8 cellular contexts compared by ENCODE assay signal in genomic region chr3:101940521-101940992, GRCh38.
A peak's percentile ranks its signal among the peaks of the same experiment; 100 is the strongest.
DNase-seq lines count a peak whose midpoint lies in the region; ATAC-seq lines count a peak whose summit lies in the region.

No MANE protein-coding gene starts in this region.

- no peak for ATAC-seq in HG03469 (IDR thresholded peaks at IDR 0.05; ENCODE audit: unreplicated experiment)
- ATAC-seq in GM18517 (IDR thresholded peaks at IDR 0.05; ENCODE audit: unreplicated experiment) = no peak
- no peak for ATAC-seq in HG03342 (IDR thresholded peaks at IDR 0.05; ENCODE audit: unreplicated experiment)

- H3K18ac ChIP-seq in mesenchymal stem cell (ENCODE audit: low read depth in 1 of 2, low read length in 2 of 2) = peak overlapping the region; percentile 65 to 90

- peak overlapping the region; percentile 45 for H3K4me3 ChIP-seq in GM08714 (ENCODE audit: low read length)
- peak overlapping the region in 1 of 2 experiments; percentile 53 for H3K4me3 ChIP-seq in mesenchymal stem cell (ENCODE audit: insufficient read depth in 1 of 2, low read depth in 1 of 2, low read length in 2 of 2)

- peaks cover 1% of the 10 kb centered on the region for H3K79me1 ChIP-seq in mesenchymal stem cell (replicated peaks; ENCODE audit: low read length, poor library complexity, severe bottlenecking)

- peak overlapping the region; percentile 67 for H2AK5ac ChIP-seq in mesenchymal stem cell (ENCODE audit: low read length, severe bottlenecking)

- no peak overlapping the region for H4K8ac ChIP-seq in mesenchymal stem cell (ENCODE audit: low read length)

- no peak overlapping the region for H3K23ac ChIP-seq in mesenchymal stem cell (ENCODE audit: low read length in 2 of 2)

- H3K9ac ChIP-seq in mesenchymal stem cell (ENCODE audit: low read length) = peak overlapping the region; percentile 81

- no peaks in the 10 kb centered on the region for H3K36me3 ChIP-seq in mesenchymal stem cell (ENCODE audit: control insufficient read depth in 1 of 2, insufficient read depth in 2 of 2, low read depth in 1 of 2, low read length in 2 of 2)

- peak overlapping the region; percentile 91 for H3K27ac ChIP-seq in mesenchymal stem cell (ENCODE audit: low read length, poor library complexity, severe bottlenecking)

- H3K9me3 ChIP-seq in mesenchymal stem cell (ENCODE audit: control insufficient read depth, low read length) = no peaks in the 10 kb centered on the region

- H3K4me2 ChIP-seq in mesenchymal stem cell (ENCODE audit: low read length, poor library complexity, severe bottlenecking) = no peak overlapping the region

- no peak overlapping the region for H2BK5ac ChIP-seq in mesenchymal stem cell (ENCODE audit: low read depth, low read length, poor library complexity, severe bottlenecking)

- H3K27me3 ChIP-seq in mesenchymal stem cell (ENCODE audit: control insufficient read depth in 1 of 2, insufficient read depth in 1 of 2, low read length in 2 of 2) = no peaks in the 10 kb centered on the region

- H2BK12ac ChIP-seq in mesenchymal stem cell (ENCODE audit: low read length in 2 of 2) = no peak overlapping the region

- H2AFZ ChIP-seq in mesenchymal stem cell (ENCODE audit: low read depth, low read length) = no peak overlapping the region

- DNase-seq in NCI-H524 treated with DMSO at 0.1 percent for 48 hours (lab: John Stamatoyannopoulos, UW) (peak; percentile 13), brain pericyte (ENCODE audit: low read depth, low spot score) (peak; percentile 71), mesenchymal stem cell (peak; percentile 98), T-helper 2 cell (no peak)

- WGBS in mesenchymal stem cell = 1% methylated on average over 7 of the region's 7 CpGs

- peak overlapping the region; percentile 43 for H4K91ac ChIP-seq in mesenchymal stem cell (ENCODE audit: low read length)

- H2BK120ac ChIP-seq in mesenchymal stem cell (ENCODE audit: low read depth, low read length) = no peak overlapping the region

- no peak overlapping the region for H2BK15ac ChIP-seq in mesenchymal stem cell (ENCODE audit: low read depth, poor library complexity, severe bottlenecking)

- peaks cover 2% of the 10 kb centered on the region for H3K4me1 ChIP-seq in mesenchymal stem cell (ENCODE audit: control insufficient read depth, insufficient read depth, low read depth, low read length)

- peak overlapping the region in 1 of 2 experiments; percentile 84 for H3K4ac ChIP-seq in mesenchymal stem cell (ENCODE audit: low read depth in 1 of 2, low read length in 2 of 2)

- no peak overlapping the region for H3K14ac ChIP-seq in mesenchymal stem cell (ENCODE audit: low read length in 2 of 2)

Comparison
In these comparisons a context has a peak if more than half of its experiments do, and no peak if none do; other contexts are left out.
1. DNase-seq: peak in NCI-H524 treated with DMSO at 0.1 percent for 48 hours (single experiment), brain pericyte (single experiment) and mesenchymal stem cell (single experiment); none in T-helper 2 cell (0 of 5).